1 cellular context compared by ENCODE assay signal in genomic region chr5:168830833-168831232, GRCh38.
TF ChIP-seq lines count a peak whose summit lies in the region.

No MANE protein-coding gene starts in this region.

TF ChIP-seq in H1, 55 proteins besides CTCF, POLR2A, EP300 and RAD21 (continued from another document):
- no peak for TF ChIP-seq MAFK (IDR thresholded peaks at IDR 0.05; ENCODE audit: low read depth, low read length)
- TF ChIP-seq ATF2 (IDR thresholded peaks at IDR 0.05; ENCODE audit: low read length), result no peak
- TF ChIP-seq CBX5 (IDR thresholded peaks at IDR 0.05; ENCODE audit: low read depth, low read length), result no peak
- no peak for TF ChIP-seq EZH2 (IDR thresholded peaks at IDR 0.05; ENCODE audit: low read depth, low read length, severe bottlenecking)
- no peak for TF ChIP-seq FOSL1 (IDR thresholded peaks at IDR 0.05; ENCODE audit: insufficient read depth, low read depth, low read length)
